Comparison of ENCODE assay signal across 8 cellular contexts in genomic region chrX:120468071-120468470, GRCh38. TPM values are rescaled to one million over a fixed set of nuclear protein-coding genes. Genes with fewer than 3 reads are reported as not detected.
DNase-seq lines count a peak whose midpoint lies in the region; ATAC-seq and TF ChIP-seq lines count a peak whose summit lies in the region.

No MANE protein-coding gene starts in this region.

- no peak for ATAC-seq in HG03469 (IDR thresholded peaks at IDR 0.05; ENCODE audit: unreplicated experiment)
- no peak for ATAC-seq in GM21381 (IDR thresholded peaks at IDR 0.05; ENCODE audit: unreplicated experiment)

- H3K4me3 ChIP-seq in SJCRH30 = peak overlapping the region; percentile 72
- H3K4me3 ChIP-seq in fibroblast of lung (replicated peaks in 1 of 4; ENCODE audit: control extremely low read depth in 1 of 4, insufficient read depth in 1 of 4, low read depth in 3 of 4, low read length in 4 of 4) = peak overlapping the region; percentile 75 to 91 (median 78)
- peak overlapping the region; percentile 64 for H3K4me3 ChIP-seq in skeletal muscle cell (ENCODE audit: low read depth, low read length)

- H3K4me1 ChIP-seq in SJCRH30 (peaks cover 6% of the 10 kb centered on the region; the same call in 1 of the 2 replicates), fibroblast of lung (ENCODE audit: control insufficient read depth, extremely low read depth, insufficient read depth, low read length) (no peaks in the 10 kb centered on the region)

- TF ChIP-seq CTCF in GM13977 (IDR thresholded peaks at IDR 0.05; ENCODE audit: extremely low read depth, insufficient read depth, missing control alignments) = no peak
- no peak for TF ChIP-seq CTCF in fibroblast of lung (conservative IDR thresholded peaks at IDR 0.05 in 1 of 2, IDR thresholded peaks at IDR 0.05 in 1 of 2; ENCODE audit: low read depth in 1 of 2, low read length in 2 of 2)

- H3K9me3 ChIP-seq in SJCRH30 (replicated peaks) (no peaks in the 10 kb centered on the region), fibroblast of lung (ENCODE audit: control insufficient read depth, insufficient read depth, low read depth, low read length) (no peaks in the 10 kb centered on the region)

- H3K27ac ChIP-seq in SJCRH30 (peak overlapping the region; percentile 93), fibroblast of lung (ENCODE audit: insufficient read depth, low read length) (peak overlapping the region; percentile 86)

- peak; percentile 32 for DNase-seq in GM13977 (ENCODE audit: low spot score)
- no peak for DNase-seq in SJCRH30
- no peak for DNase-seq in fibroblast of lung (ENCODE audit: low read depth in 2 of 2)
- no peak for DNase-seq in skeletal muscle cell (ENCODE audit: low read depth)
- no peak for DNase-seq in NCI-H1694 (lab: John Stamatoyannopoulos, UW)
- no peak for DNase-seq in NCI-H2081 treated with DMSO at 0.1 percent for 48 hours (lab: John Stamatoyannopoulos, UW)

- H4K20me1 ChIP-seq in fibroblast of lung (ENCODE audit: control insufficient read depth, extremely low read depth, insufficient read depth, low read length) = no peaks in the 10 kb centered on the region

- no peaks in the 10 kb centered on the region for H3K36me3 ChIP-seq in SJCRH30
- no peaks in the 10 kb centered on the region for H3K36me3 ChIP-seq in fibroblast of lung (ENCODE audit: control insufficient read depth, insufficient read depth, low read length)

- no peak overlapping the region for H2AFZ ChIP-seq in fibroblast of lung (ENCODE audit: low read length)

- peak overlapping the region; percentile 68 for H3K9ac ChIP-seq in fibroblast of lung (ENCODE audit: insufficient read depth, low read length)

- H3K27me3 ChIP-seq in SJCRH30 = no peaks in the 10 kb centered on the region; the same call in 1 of the 2 replicates
- H3K27me3 ChIP-seq in fibroblast of lung (ENCODE audit: control insufficient read depth, insufficient read depth, low read length) = no peaks in the 10 kb centered on the region

- peaks cover 34% of the 10 kb centered on the region for H3K79me2 ChIP-seq in fibroblast of lung (ENCODE audit: control insufficient read depth, insufficient read depth, low read length)

- H3K4me2 ChIP-seq in fibroblast of lung (ENCODE audit: extremely low read depth, insufficient read depth, low read length) = peak overlapping the region; percentile 75

- in situ Hi-C loops in GM13977 (cut with MboI; ENCODE audit: low pct_unique_long_range_greater_than_20kb, low sequenced_read_pairs, unreplicated experiment) = no loop called here

RNA-seq across cellular contexts. Expression of gene LAMP2, which starts 1.0 kb away (rescaled TPM):
- total RNA-seq in SJCRH30 (2014; rRNA removed; shearing (Covaris generic)) = 137 and 143 TPM in 2 replicates
- total RNA-seq in fibroblast of lung = 172 and 182 TPM in 2 replicates
- 159 and 196 TPM in 2 replicates for polyA plus RNA-seq in fibroblast of lung
- 109 and 126 TPM in 2 replicates for polyA plus RNA-seq in fibroblast of lung (2012)
- polyA minus RNA-seq in fibroblast of lung (ENCODE audit: low replicate concordance) = 12.5 and 22.3 TPM in 2 replicates
